Comparison of ENCODE assay signal across 1 cellular context in genomic region chr19:40691421-40692211, GRCh38.
TF ChIP-seq lines count a peak whose summit lies in the region.

No MANE protein-coding gene starts in this region.

TF ChIP-seq in HEK293, 187 proteins besides CTCF, POLR2A, EP300 and RAD21 (continued from another document):
- TF ChIP-seq ZNF398 (tag by site-specific recombination; IDR thresholded peaks at IDR 0.05) (peak; percentile 9; the same call in 1 of the 2 replicates), ZNF223 (tag by site-specific recombination; IDR thresholded peaks at IDR 0.05) (peak; percentile 96), KLF10 (tag by site-specific recombination; IDR thresholded peaks at IDR 0.05) (no peak), ZNF473 (tag by site-specific recombination; IDR thresholded peaks at IDR 0.05) (no peak), KLF16 (tag by site-specific recombination; IDR thresholded peaks at IDR 0.05) (no peak), ZNF677 (tag by site-specific recombination; IDR thresholded peaks at IDR 0.05) (0 out of 2 replicates have a peak, but pooled peaks have one; percentile 4), ZNF416 (tag by site-specific recombination; IDR thresholded peaks at IDR 0.05) (no peak), ZBTB20 (tag by site-specific recombination; IDR thresholded peaks at IDR 0.05) (no peak), GFI1B (tag by site-specific recombination; IDR thresholded peaks at IDR 0.05) (no peak), ZNF366 (tag by site-specific recombination; conservative IDR thresholded peaks at IDR 0.05) (peak; percentile 10; the same call in 1 of the 2 replicates), ZNF548 (tag by site-specific recombination; IDR thresholded peaks at IDR 0.05) (peak; percentile 83), BCL11A (tag by site-specific recombination; IDR thresholded peaks at IDR 0.05; ENCODE audit: low read depth) (no peak), GLI4 (tag by site-specific recombination; IDR thresholded peaks at IDR 0.05) (no peak), ZNF626 (tag by site-specific recombination; IDR thresholded peaks at IDR 0.05) (no peak), ZNF792 (tag by site-specific recombination; IDR thresholded peaks at IDR 0.05) (no peak), ZBTB11 (tag by site-specific recombination; conservative IDR thresholded peaks at IDR 0.05; ENCODE audit: low read depth) (no peak), PATZ1 (tag by site-specific recombination; IDR thresholded peaks at IDR 0.05) (no peak; the same call in 1 of the 2 replicates), ELK4 (IDR thresholded peaks at IDR 0.05; ENCODE audit: borderline replicate concordance, low read depth, low read length) (no peak), GLIS2 (tag by site-specific recombination; IDR thresholded peaks at IDR 0.05) (peak; percentile 45; the same call in 1 of the 2 replicates), ZIC2 (tag by site-specific recombination; IDR thresholded peaks at IDR 0.05) (peak; percentile 77), ZSCAN16 (tag by site-specific recombination; IDR thresholded peaks at IDR 0.05) (0 out of 2 replicates have a peak, but pooled peaks have one; percentile 0), AEBP2 (tag by site-specific recombination; IDR thresholded peaks at IDR 0.05; ENCODE audit: borderline replicate concordance) (no peak), TCF7L2 (IDR thresholded peaks at IDR 0.05; ENCODE audit: borderline replicate concordance, low read depth, low read length) (no peak), SP7 (tag by site-specific recombination; IDR thresholded peaks at IDR 0.05) (no peak), ZSCAN30 (tag by site-specific recombination; IDR thresholded peaks at IDR 0.05) (0 out of 2 replicates have a peak, but pooled peaks have one; percentile 4), ZNF10 (tag by site-specific recombination; IDR thresholded peaks at IDR 0.05) (peak; percentile 14; the same call in 1 of the 2 replicates), GLIS1 (tag by site-specific recombination; IDR thresholded peaks at IDR 0.05) (peak; percentile 46), KLF9 (tag by site-specific recombination; IDR thresholded peaks at IDR 0.05; ENCODE audit: low read depth) (no peak), ZBTB48 (tag by site-specific recombination; IDR thresholded peaks at IDR 0.05) (peak; percentile 11; the same call in 1 of the 2 replicates)
- TF ChIP-seq, protein P1, sequence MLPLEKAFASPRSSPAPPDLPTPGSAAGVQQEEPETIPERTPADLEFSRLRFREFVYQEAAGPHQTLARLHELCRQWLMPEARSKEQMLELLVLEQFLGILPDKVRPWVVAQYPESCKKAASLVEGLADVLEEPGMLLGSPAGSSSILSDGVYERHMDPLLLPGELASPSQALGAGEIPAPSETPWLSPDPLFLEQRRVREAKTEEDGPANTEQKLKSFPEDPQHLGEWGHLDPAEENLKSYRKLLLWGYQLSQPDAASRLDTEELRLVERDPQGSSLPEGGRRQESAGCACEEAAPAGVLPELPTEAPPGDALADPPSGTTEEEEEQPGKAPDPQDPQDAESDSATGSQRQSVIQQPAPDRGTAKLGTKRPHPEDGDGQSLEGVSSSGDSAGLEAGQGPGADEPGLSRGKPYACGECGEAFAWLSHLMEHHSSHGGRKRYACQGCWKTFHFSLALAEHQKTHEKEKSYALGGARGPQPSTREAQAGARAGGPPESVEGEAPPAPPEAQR (tag by site-specific recombination; IDR thresholded peaks at IDR 0.05), result no peak
- TF ChIP-seq, protein P2, sequence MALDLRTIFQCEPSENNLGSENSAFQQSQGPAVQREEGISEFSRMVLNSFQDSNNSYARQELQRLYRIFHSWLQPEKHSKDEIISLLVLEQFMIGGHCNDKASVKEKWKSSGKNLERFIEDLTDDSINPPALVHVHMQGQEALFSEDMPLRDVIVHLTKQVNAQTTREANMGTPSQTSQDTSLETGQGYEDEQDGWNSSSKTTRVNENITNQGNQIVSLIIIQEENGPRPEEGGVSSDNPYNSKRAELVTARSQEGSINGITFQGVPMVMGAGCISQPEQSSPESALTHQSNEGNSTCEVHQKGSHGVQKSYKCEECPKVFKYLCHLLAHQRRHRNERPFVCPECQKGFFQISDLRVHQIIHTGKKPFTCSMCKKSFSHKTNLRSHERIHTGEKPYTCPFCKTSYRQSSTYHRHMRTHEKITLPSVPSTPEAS (tag by site-specific recombination; IDR thresholded peaks at IDR 0.05), result no peak
- TF ChIP-seq, protein P3, sequence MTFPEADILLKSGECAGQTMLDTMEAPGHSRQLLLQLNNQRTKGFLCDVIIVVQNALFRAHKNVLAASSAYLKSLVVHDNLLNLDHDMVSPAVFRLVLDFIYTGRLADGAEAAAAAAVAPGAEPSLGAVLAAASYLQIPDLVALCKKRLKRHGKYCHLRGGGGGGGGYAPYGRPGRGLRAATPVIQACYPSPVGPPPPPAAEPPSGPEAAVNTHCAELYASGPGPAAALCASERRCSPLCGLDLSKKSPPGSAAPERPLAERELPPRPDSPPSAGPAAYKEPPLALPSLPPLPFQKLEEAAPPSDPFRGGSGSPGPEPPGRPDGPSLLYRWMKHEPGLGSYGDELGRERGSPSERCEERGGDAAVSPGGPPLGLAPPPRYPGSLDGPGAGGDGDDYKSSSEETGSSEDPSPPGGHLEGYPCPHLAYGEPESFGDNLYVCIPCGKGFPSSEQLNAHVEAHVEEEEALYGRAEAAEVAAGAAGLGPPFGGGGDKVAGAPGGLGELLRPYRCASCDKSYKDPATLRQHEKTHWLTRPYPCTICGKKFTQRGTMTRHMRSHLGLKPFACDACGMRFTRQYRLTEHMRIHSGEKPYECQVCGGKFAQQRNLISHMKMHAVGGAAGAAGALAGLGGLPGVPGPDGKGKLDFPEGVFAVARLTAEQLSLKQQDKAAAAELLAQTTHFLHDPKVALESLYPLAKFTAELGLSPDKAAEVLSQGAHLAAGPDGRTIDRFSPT (tag by site-specific recombination; IDR thresholded peaks at IDR 0.05), result 0 out of 2 replicates have a peak, but pooled peaks have one; percentile 81
- TF ChIP-seq, protein P4, sequence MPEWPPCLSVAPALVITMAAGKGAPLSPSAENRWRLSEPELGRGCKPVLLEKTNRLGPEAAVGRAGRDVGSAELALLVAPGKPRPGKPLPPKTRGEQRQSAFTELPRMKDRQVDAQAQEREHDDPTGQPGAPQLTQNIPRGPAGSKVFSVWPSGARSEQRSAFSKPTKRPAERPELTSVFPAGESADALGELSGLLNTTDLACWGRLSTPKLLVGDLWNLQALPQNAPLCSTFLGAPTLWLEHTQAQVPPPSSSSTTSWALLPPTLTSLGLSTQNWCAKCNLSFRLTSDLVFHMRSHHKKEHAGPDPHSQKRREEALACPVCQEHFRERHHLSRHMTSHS (tag by site-specific recombination; IDR thresholded peaks at IDR 0.05), result 0 out of 2 replicates have a peak, but pooled peaks have one; percentile 38
- TF ChIP-seq, protein P5, sequence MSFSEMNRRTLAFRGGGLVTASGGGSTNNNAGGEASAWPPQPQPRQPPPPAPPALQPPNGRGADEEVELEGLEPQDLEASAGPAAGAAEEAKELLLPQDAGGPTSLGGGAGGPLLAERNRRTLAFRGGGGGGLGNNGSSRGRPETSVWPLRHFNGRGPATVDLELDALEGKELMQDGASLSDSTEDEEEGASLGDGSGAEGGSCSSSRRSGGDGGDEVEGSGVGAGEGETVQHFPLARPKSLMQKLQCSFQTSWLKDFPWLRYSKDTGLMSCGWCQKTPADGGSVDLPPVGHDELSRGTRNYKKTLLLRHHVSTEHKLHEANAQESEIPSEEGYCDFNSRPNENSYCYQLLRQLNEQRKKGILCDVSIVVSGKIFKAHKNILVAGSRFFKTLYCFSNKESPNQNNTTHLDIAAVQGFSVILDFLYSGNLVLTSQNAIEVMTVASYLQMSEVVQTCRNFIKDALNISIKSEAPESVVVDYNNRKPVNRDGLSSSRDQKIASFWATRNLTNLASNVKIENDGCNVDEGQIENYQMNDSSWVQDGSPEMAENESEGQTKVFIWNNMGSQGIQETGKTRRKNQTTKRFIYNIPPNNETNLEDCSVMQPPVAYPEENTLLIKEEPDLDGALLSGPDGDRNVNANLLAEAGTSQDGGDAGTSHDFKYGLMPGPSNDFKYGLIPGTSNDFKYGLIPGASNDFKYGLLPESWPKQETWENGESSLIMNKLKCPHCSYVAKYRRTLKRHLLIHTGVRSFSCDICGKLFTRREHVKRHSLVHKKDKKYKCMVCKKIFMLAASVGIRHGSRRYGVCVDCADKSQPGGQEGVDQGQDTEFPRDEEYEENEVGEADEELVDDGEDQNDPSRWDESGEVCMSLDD (tag by site-specific recombination; IDR thresholded peaks at IDR 0.05), result peak; percentile 23; the same call in 1 of the 2 replicates
